8 cellular contexts compared by ENCODE assay signal in the genomic region with DNA sequence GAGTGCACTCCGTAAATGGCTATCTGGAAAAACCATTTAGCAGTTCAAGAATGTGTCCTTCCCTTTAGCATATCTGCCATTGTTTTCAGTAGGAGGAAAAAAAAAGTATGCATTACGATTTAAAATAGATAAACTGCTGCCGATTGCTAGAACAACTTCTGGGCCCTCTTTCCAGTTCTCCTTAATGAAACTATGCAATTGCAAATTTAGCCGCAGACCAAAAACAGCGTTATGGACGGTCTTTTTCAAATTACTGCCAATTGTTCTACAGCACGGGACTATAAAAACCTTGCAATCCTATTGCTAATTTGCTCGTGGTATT. TPM values are rescaled to one million over a fixed set of nuclear protein-coding genes. Genes with fewer than 3 reads are reported as not detected.
DNase-seq lines count a peak whose midpoint lies in the region; ATAC-seq and TF ChIP-seq lines count a peak whose summit lies in the region.

No MANE protein-coding gene starts in this region.

- H3F3A ChIP-seq in MM.1S (ENCODE audit: insufficient read depth, low read length) (peaks cover 20% of the 10 kb centered on the region), neural cell (ENCODE audit: insufficient read depth, low read length, poor library complexity, severe bottlenecking) (peaks cover 10% of the 10 kb centered on the region)

- H3K4me1 ChIP-seq in MM.1S (ENCODE audit: low read length): peaks cover 12% of the 10 kb centered on the region; the same call in 1 of the 2 replicates
- peaks cover 20 to 40% of the 10 kb centered on the region in 2 donors for H3K4me1 ChIP-seq in duodenal mucosa (ENCODE audit: control insufficient read depth in 1 of 2, insufficient read depth in 2 of 2, low read length in 2 of 2)

- no peak for ATAC-seq in HG03439 (IDR thresholded peaks at IDR 0.05; ENCODE audit: unreplicated experiment)

- TF ChIP-seq EP300 in neural cell (conservative IDR thresholded peaks at IDR 0.05; ENCODE audit: poor library complexity, severe bottlenecking): peak; percentile 21

- H3K9me3 ChIP-seq in MM.1S (replicated peaks; ENCODE audit: insufficient read depth, low read length): no peaks in the 10 kb centered on the region
- no peaks in the 10 kb centered on the region for H3K9me3 ChIP-seq in duodenal mucosa (ENCODE audit: control insufficient read depth in 1 of 2, low read length in 2 of 2)
- no peaks in the 10 kb centered on the region for H3K9me3 ChIP-seq in neural cell (ENCODE audit: low read length)

- H3K9me2 ChIP-seq in MM.1S (replicated peaks; ENCODE audit: insufficient read depth, low read length) (no peaks in the 10 kb centered on the region), neural cell (ENCODE audit: insufficient read depth, low read length) (no peaks in the 10 kb centered on the region)

- TF ChIP-seq RAD21 in neural cell (conservative IDR thresholded peaks at IDR 0.05): no peak

- no peaks in the 10 kb centered on the region for H3K36me3 ChIP-seq in BJ (ENCODE audit: control insufficient read depth, insufficient read depth, low read length)
- H3K36me3 ChIP-seq in MM.1S (replicated peaks; ENCODE audit: insufficient read depth, low read length): no peaks in the 10 kb centered on the region
- peaks cover 0 to 3% of the 10 kb centered on the region in 2 donors for H3K36me3 ChIP-seq in duodenal mucosa (ENCODE audit: control insufficient read depth in 1 of 2, insufficient read depth in 2 of 2, low read length in 2 of 2)
- no peaks in the 10 kb centered on the region for H3K36me3 ChIP-seq in neural cell (ENCODE audit: insufficient read depth, low read length)

- peak overlapping the region; percentile 72 for H3K4me2 ChIP-seq in MM.1S (ENCODE audit: low read depth, low read length)
- H3K4me2 ChIP-seq in neural cell (ENCODE audit: low read length): peak overlapping the region; percentile 43

- peak overlapping the region; percentile 89 for H3K4me3 ChIP-seq in BJ (ENCODE audit: low read depth, low read length)
- peak overlapping the region; percentile 68 for H3K4me3 ChIP-seq in MM.1S (ENCODE audit: low read length)
- peak overlapping the region; percentile 85 to 98 for H3K4me3 ChIP-seq in duodenal mucosa (ENCODE audit: low read depth in 1 of 2, low read length in 2 of 2)
- peak overlapping the region; percentile 85 for H3K4me3 ChIP-seq in neural cell (ENCODE audit: low read length)

- CTCF ChIA-PET in BJ (lab: Yijun Ruan, JAX): interaction anchor here (1.0 kb wide), 1 partner anchor 368 kb away, joined by 3 read pairs; no protein-coding TSS in a partner anchor

- no peak for DNase-seq in BJ (ENCODE audit: low read depth)
- no peak for DNase-seq in MM.1S
- no peak for DNase-seq in RKO (ENCODE audit: low spot score)
- DNase-seq in stimulated activated CD4-positive, alpha-beta T cell treated with anti-CD3 and anti-CD28 coated beads, Interleukin-1b, Interleukin-23, amount 100 ng/mL, for 48 hours: no peak
- DNase-seq in D341Med (ENCODE audit: low spot score): no peak

- TF ChIP-seq CTCF in BJ (IDR thresholded peaks at IDR 0.05; ENCODE audit: insufficient read depth, low read depth, low read length) (0 out of 2 replicates have a peak, but pooled peaks have one; percentile 0), MM.1S (IDR thresholded peaks at IDR 0.05; ENCODE audit: low read length) (no peak), neural cell (IDR thresholded peaks at IDR 0.05; ENCODE audit: poor library complexity, severe bottlenecking) (peak; percentile 41)

- H3K27ac ChIP-seq in MM.1S (ENCODE audit: low read length) (peak overlapping the region; percentile 92), duodenal mucosa (ENCODE audit: low read depth, low read length) (peak overlapping the region; percentile 98), neural cell (ENCODE audit: low read length) (peak overlapping the region; percentile 91)

- H3K9ac ChIP-seq in MM.1S (ENCODE audit: low read length) (peak overlapping the region; percentile 52), duodenal mucosa (ENCODE audit: low read depth in 1 of 2, low read length in 2 of 2) (peak overlapping the region; percentile 75 to 99), neural cell (ENCODE audit: low read length) (peak overlapping the region; percentile 62)

- peak overlapping the region; percentile 83 for H2AFZ ChIP-seq in MM.1S (ENCODE audit: low read length)
- H2AFZ ChIP-seq in neural cell (ENCODE audit: low read depth, low read length): peak overlapping the region; percentile 77

- H3K79me2 ChIP-seq in MM.1S (ENCODE audit: low read length): peaks cover 6% of the 10 kb centered on the region; the same call in 1 of the 2 replicates
- H3K79me2 ChIP-seq in neural cell (replicated peaks; ENCODE audit: insufficient read depth, low read length): peaks cover 20% of the 10 kb centered on the region

- H3K27me3 ChIP-seq in BJ (ENCODE audit: control insufficient read depth, insufficient read depth, low read length) (no peaks in the 10 kb centered on the region), MM.1S (replicated peaks; ENCODE audit: insufficient read depth, low read length) (no peaks in the 10 kb centered on the region), duodenal mucosa (ENCODE audit: control insufficient read depth in 1 of 2, insufficient read depth in 2 of 2, low read length in 2 of 2) (no peaks in the 10 kb centered on the region), neural cell (ENCODE audit: insufficient read depth, low read depth, low read length) (no peaks in the 10 kb centered on the region)

- POLR2A ChIA-PET in BJ (lab: Charles Lee): interaction anchor here (0.6 kb wide), 1 partner anchor 187 kb away, joined by 3 read pairs; no protein-coding TSS in a partner anchor

- H4K20me1 ChIP-seq in MM.1S (ENCODE audit: insufficient read depth, low read length): no peaks in the 10 kb centered on the region
- H4K20me1 ChIP-seq in neural cell (ENCODE audit: insufficient read depth): no peaks in the 10 kb centered on the region

TF ChIP-seq in neural cell, 6 proteins besides CTCF, POLR2A, EP300 and RAD21:
- TF ChIP-seq SMC3 (conservative IDR thresholded peaks at IDR 0.05; ENCODE audit: poor library complexity) (peak; percentile 43), EZH2 (IDR thresholded peaks at IDR 0.05; ENCODE audit: borderline replicate concordance, insufficient read depth, low read length, poor library complexity, severe bottlenecking) (no peak)

RNA-seq across cellular contexts. Expression of gene CAMK2D, which starts 1.3 kb away (rescaled TPM):
- 41.8 and 69.6 TPM in 2 replicates for polyA plus RNA-seq in BJ (2011; rRNA removed)
- 48.1 and 49.1 TPM in 2 replicates for polyA minus RNA-seq in BJ (2011; rRNA and poly(A)+ RNA removed)
- 27.1 and 29.8 TPM in 2 replicates for polyA plus RNA-seq in neural cell
- 41.1 and 48.3 TPM in 2 replicates for polyA minus RNA-seq in neural cell
